27 cellular contexts compared by ENCODE assay signal in genomic region chr1:108717774-108718316, GRCh38. TPM values are rescaled to one million over a fixed set of nuclear protein-coding genes. Genes with fewer than 3 reads are reported as not detected.
"Had no signal": no experiment of that assay in that cellular context is flagged by ENCODE, and none has a peak within 500 bp of the region (broad histone marks: within the 10 kb centered on the region; RNA-seq: fewer than 3 reads in every experiment).

No MANE protein-coding gene starts in this region.

- H3K4me1 ChIP-seq: colonic mucosa, gastrocnemius medialis, spleen, tibial nerve had no signal

- H3K9me3 ChIP-seq: colonic mucosa, esophagus muscularis mucosa, gastrocnemius medialis, spleen, tibial nerve had no signal

- H3K36me3 ChIP-seq: colonic mucosa, esophagus muscularis mucosa, gastrocnemius medialis, spleen, tibial nerve had no signal

- FAIRE-seq: astrocyte, islet of Langerhans had no signal

- H3K27me3 ChIP-seq: colonic mucosa, esophagus muscularis mucosa, gastrocnemius medialis, spleen, tibial nerve had no signal

- DNase-seq: activated B cell treated with CpG ODN at 0.5 μM for 24 hours; activated CD4-positive, alpha-beta T cell treated with anti-CD3 and anti-CD28 coated beads for 36 hours; activated CD4-positive, alpha-beta T cell treated with anti-CD3 and anti-CD28 coated beads, Interleukin-2, amount 50 U/mL, for 4 hours; activated CD8-positive, alpha-beta memory T cell treated with anti-CD3 and anti-CD28 coated beads for 24 hours; activated CD8-positive, alpha-beta memory T cell treated with anti-CD3 and anti-CD28 coated beads, Interleukin-2, amount 50 U/mL, for 4 hours; activated T-cell treated with anti-CD3 and anti-CD28 coated beads, Interleukin-2, amount 50 U/mL, for 24 hours; colonic mucosa; gastrocnemius medialis; left cardiac atrium; retina; spleen; stimulated activated CD4-positive, alpha-beta T cell treated with anti-CD3 and anti-CD28 coated beads, Interleukin-4, amount 100 ng/mL, for 24 hours; stimulated activated naive CD8-positive, alpha-beta T cell treated with anti-CD3 and anti-CD28 coated beads, Interleukin-15, Interleukin-2, amounts not matched to agents 100 U/mL and 50 U/mL, for 24 hours; T-helper 17 cell had no signal

- H3K27ac ChIP-seq: colonic mucosa, esophagus muscularis mucosa, gastrocnemius medialis, spleen, tibial nerve had no signal

- H3K4me3 ChIP-seq: colonic mucosa, esophagus muscularis mucosa, gastrocnemius medialis, spleen, tibial nerve had no signal

- ATAC-seq: activated CD4-positive, alpha-beta T cell treated with anti-CD3 and anti-CD28 coated beads for 36 hours; activated naive CD4-positive, alpha-beta T cell treated with anti-CD3 and anti-CD28 coated beads, Interleukin-2, amount 50 U/mL, for 72 hours; activated T-helper 17 cell treated with anti-CD3 and anti-CD28 coated beads, Interleukin-2, amount 50 U/mL, for 72 hours; gastrocnemius medialis; left cardiac atrium; stimulated activated naive CD8-positive, alpha-beta T cell treated with anti-CD3 and anti-CD28 coated beads, Interleukin-15, Interleukin-2, amounts not matched to agents 100 U/mL and 50 U/mL, for 24 hours; T-helper 17 cell had no signal

RNA-seq across cellular contexts. Expression of gene FNDC7, which starts 5.1 kb away (rescaled TPM):
- total RNA-seq: activated B cell treated with CpG ODN at 0.5 μM for 24 hours, colonic mucosa, esophagus muscularis mucosa, left cardiac atrium, liver, myocyte, progenitor cell of endocrine pancreas, subcutaneous adipose tissue, tibial nerve, urinary bladder had no signal
- polyA plus RNA-seq: adipose tissue, liver, neural cell, urinary bladder had no signal
